In genomic region chr12:57745485-57745881, GRCh38 we compare ENCODE assay signal across 8 cellular contexts. TPM values are rescaled to one million over a fixed set of nuclear protein-coding genes. Genes with fewer than 3 reads are reported as not detected.
DNase-seq lines count a peak whose midpoint lies in the region; ATAC-seq and TF ChIP-seq lines count a peak whose summit lies in the region.

No MANE protein-coding gene starts in this region.

- peaks cover 23 to 44% (median 27%) of the 10 kb centered on the region in 3 donors for H3K36me3 ChIP-seq in tibial artery

- H3K9me3 Mint-ChIP-seq in activated T-cell treated with anti-CD3 and anti-CD28 coated beads, Interleukin-2, amount 50 U/mL, for 4 hours: no peaks in the 10 kb centered on the region

- TF ChIP-seq CTCF in tibial artery (IDR thresholded peaks at IDR 0.05): no peak

- peak overlapping the region; percentile 80 to 97 for H3K4me3 ChIP-seq in tibial artery

- no peak for ATAC-seq in activated T-cell treated with anti-CD3 and anti-CD28 coated beads, Interleukin-2, amount 50 U/mL, for 4 hours
- peak; percentile 10 for ATAC-seq in left lobe of liver
- no peak for ATAC-seq in GM21367 (IDR thresholded peaks at IDR 0.05; ENCODE audit: unreplicated experiment)

- peaks cover 0 to 16% (median 11%) of the 10 kb centered on the region in 4 donors for H3K4me1 ChIP-seq in tibial artery

- intact Hi-C loops in tibial artery (cut with DNase I; ENCODE audit: low total_unique reads): no loop called here

- peaks cover 49% of the 10 kb centered on the region for H3K4me1 Mint-ChIP-seq in activated T-cell treated with anti-CD3 and anti-CD28 coated beads, Interleukin-2, amount 50 U/mL, for 4 hours (ENCODE audit: low read depth)

- no peak for DNase-seq in activated T-cell treated with anti-CD3 and anti-CD28 coated beads, Interleukin-2, amount 50 U/mL, for 4 hours
- no peak for DNase-seq in activated T-cell treated with anti-CD3 and anti-CD28 coated beads, Interleukin-2, amount 50 U/mL, for 1 hour
- peak; percentile 8 for DNase-seq in amniotic epithelial cell (ENCODE audit: low read depth)
- DNase-seq in left lobe of liver (ENCODE audit: low spot score): no peak
- no peak for DNase-seq in tibial artery
- DNase-seq in effector CD8-positive, alpha-beta T cell (lab: John Stamatoyannopoulos, UW): no peak
- no peak for DNase-seq in NCI-H1417 (lab: John Stamatoyannopoulos, UW)

- H3K36me3 Mint-ChIP-seq in activated T-cell treated with anti-CD3 and anti-CD28 coated beads, Interleukin-2, amount 50 U/mL, for 4 hours (ENCODE audit: insufficient read depth): peaks cover 30% of the 10 kb centered on the region

- no peaks in the 10 kb centered on the region for H3K27me3 Mint-ChIP-seq in activated T-cell treated with anti-CD3 and anti-CD28 coated beads, Interleukin-2, amount 50 U/mL, for 4 hours (ENCODE audit: low read depth)

- H3K4me3 Mint-ChIP-seq in activated T-cell treated with anti-CD3 and anti-CD28 coated beads, Interleukin-2, amount 50 U/mL, for 4 hours: peak overlapping the region; percentile 95

- peak overlapping the region; percentile 98 to 99 for H3K27ac ChIP-seq in tibial artery

- no peaks in the 10 kb centered on the region for H3K9me3 ChIP-seq in tibial artery

- H3K27me3 ChIP-seq in tibial artery: peaks cover 0 to 17% of the 10 kb centered on the region in 2 donors

RNA-seq across cellular contexts. Expression of gene TSPAN31, which starts 0.6 kb away (rescaled TPM):
- 10 to 100 TPM; 11.5 to 14.9 (median 14.0) TPM for total RNA-seq in activated T-cell treated with anti-CD3 and anti-CD28 coated beads, Interleukin-2, amount 50 U/mL, for 4 hours
- total RNA-seq in left lobe of liver: 18.2 TPM

RNA-seq across cellular contexts. Expression of gene CDK4, which starts 6.6 kb away (rescaled TPM):
- total RNA-seq in activated T-cell treated with anti-CD3 and anti-CD28 coated beads, Interleukin-2, amount 50 U/mL, for 4 hours: 100 to 1,000 TPM; 347 to 382 (median 378) TPM
- total RNA-seq in left lobe of liver: 30.8 TPM

RNA-seq across cellular contexts. Expression of gene AGAP2, which starts 6.9 kb away (rescaled TPM):
- 10 to 100 TPM; 24.4 to 28.1 (median 25.8) TPM for total RNA-seq in activated T-cell treated with anti-CD3 and anti-CD28 coated beads, Interleukin-2, amount 50 U/mL, for 4 hours
- 0.83 TPM for total RNA-seq in left lobe of liver

RNA-seq across cellular contexts. Expression of gene MARCHF9, which starts 9.4 kb away (rescaled TPM):
- total RNA-seq in activated T-cell treated with anti-CD3 and anti-CD28 coated beads, Interleukin-2, amount 50 U/mL, for 4 hours: 10 to 100 TPM; 15.7 to 17.6 (median 17.3) TPM
- 3.6 TPM for total RNA-seq in left lobe of liver

RNA-seq across cellular contexts. Expression of gene CYP27B1, which starts 21.4 kb away (rescaled TPM):
- total RNA-seq in activated T-cell treated with anti-CD3 and anti-CD28 coated beads, Interleukin-2, amount 50 U/mL, for 4 hours: 10 to 100 TPM; 18.4 to 19.6 (median 19.5) TPM
- 0.45 TPM for total RNA-seq in left lobe of liver

Comparison
In these comparisons a context has a peak if more than half of its experiments do, and no peak if none do; other contexts are left out.
1. RNA of gene CDK4, which starts 6.6 kb away (total RNA-seq): 347 to 382 TPM in activated T-cell treated with anti-CD3 and anti-CD28 coated beads, Interleukin-2, amount 50 U/mL, for 4 hours; 30.8 TPM in left lobe of liver (single experiment); every median in the first group is over 10 times any median in the second.
2. RNA of gene AGAP2, which starts 6.9 kb away (total RNA-seq): 24.4 to 28.1 TPM in activated T-cell treated with anti-CD3 and anti-CD28 coated beads, Interleukin-2, amount 50 U/mL, for 4 hours; 0.83 TPM in left lobe of liver (single experiment); every median in the first group is over 10 times any median in the second.